ENCODE assay signal across 8 cellular contexts in the genomic region with DNA sequence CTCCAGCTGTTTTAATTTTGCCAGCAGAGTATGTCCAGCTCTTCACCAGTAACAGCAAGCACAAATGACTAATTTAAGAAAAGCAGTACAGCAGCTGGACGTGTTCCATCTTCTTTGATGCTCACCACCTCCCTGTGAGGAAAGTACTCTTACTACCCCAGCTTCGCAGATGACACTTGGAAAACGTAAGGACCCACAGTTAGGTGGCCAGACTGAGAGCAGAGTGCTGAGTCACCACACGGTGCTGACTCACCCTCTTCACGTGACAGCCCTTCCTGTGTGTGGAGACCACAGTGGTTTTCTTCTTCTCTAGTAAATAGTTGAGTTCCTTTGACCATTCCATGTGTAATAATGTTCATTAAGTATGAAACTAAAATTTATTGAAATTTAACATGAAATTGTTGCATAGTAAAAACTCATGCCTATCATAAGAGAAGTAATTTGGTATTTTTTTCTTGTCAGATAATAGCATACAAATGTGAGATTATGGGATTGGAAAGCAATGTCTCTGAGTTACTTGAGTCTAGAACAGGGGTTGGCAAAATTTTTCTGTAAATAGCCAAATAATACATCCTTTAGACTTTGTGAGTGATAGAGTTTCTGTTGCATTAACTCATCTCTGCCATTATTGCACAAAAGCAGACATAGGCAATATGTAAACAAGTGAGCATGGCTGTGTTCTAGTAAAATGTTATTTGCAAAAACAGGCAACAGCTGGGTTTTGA.
DNase-seq lines count a peak whose midpoint lies in the region; ATAC-seq and TF ChIP-seq lines count a peak whose summit lies in the region.

No MANE protein-coding gene starts in this region.

- no peak for TF ChIP-seq CTCF in activated B cell treated with CpG ODN at 0.5 μM for 24 hours (IDR thresholded peaks at IDR 0.05)

- CTCF ChIA-PET in activated B cell treated with CpG ODN at 0.5 μM for 24 hours (lab: Charles Lee): no interaction called here

- DNase-seq in NCI-H2171 treated with DMSO at 0.1 percent for 48 hours (lab: John Stamatoyannopoulos, UW) (peak; percentile 79), NCI-H2171 (lab: John Stamatoyannopoulos, UW) (no peak), NCI-H2029 (lab: John Stamatoyannopoulos, UW) (peak; percentile 61), activated B cell treated with CpG ODN at 0.5 μM for 24 hours (no peak), left lobe of liver (ENCODE audit: low spot score) (peak; percentile 69)
- DNase-seq in central memory CD8-positive, alpha-beta T cell (ENCODE audit: low spot score in 2 of 2): peak in 1 of 2 donors; percentile 51
- peak; percentile 73 for DNase-seq in stimulated activated CD4-positive, alpha-beta T cell treated with anti-CD3 and anti-CD28 coated beads, Interleukin-4, amount 100 ng/mL, for 24 hours

- ATAC-seq in HG02798 (IDR thresholded peaks at IDR 0.05; ENCODE audit: poor library complexity, unreplicated experiment): peak; percentile 99
- peak; percentile 85 for ATAC-seq in activated B cell treated with CpG ODN at 0.5 μM for 24 hours (ENCODE audit: low read depth)
- peak; percentile 98 for ATAC-seq in central memory CD8-positive, alpha-beta T cell (replicated peaks; ENCODE audit: extremely low read depth, poor library complexity, severe bottlenecking)
- ATAC-seq in left lobe of liver: peak; percentile 77

- POLR2A ChIA-PET in activated B cell treated with CpG ODN at 0.5 μM for 24 hours (lab: Charles Lee): no interaction called here

- H3K4me1 Mint-ChIP-seq in activated B cell treated with CpG ODN at 0.5 μM for 24 hours: peaks cover 12% of the 10 kb centered on the region
- H3K4me1 Mint-ChIP-seq in central memory CD8-positive, alpha-beta T cell: peaks cover 36% of the 10 kb centered on the region

- H3K36me3 Mint-ChIP-seq in activated B cell treated with CpG ODN at 0.5 μM for 24 hours (ENCODE audit: low read depth): peaks cover 8% of the 10 kb centered on the region
- peaks cover 4% of the 10 kb centered on the region for H3K36me3 Mint-ChIP-seq in central memory CD8-positive, alpha-beta T cell (ENCODE audit: insufficient read depth)

- H3K27ac Mint-ChIP-seq in activated B cell treated with CpG ODN at 0.5 μM for 24 hours: peak overlapping the region; percentile 21
- peak overlapping the region; percentile 80 for H3K27ac Mint-ChIP-seq in central memory CD8-positive, alpha-beta T cell (ENCODE audit: low read depth)

- intact Hi-C loops in activated B cell treated with CpG ODN at 0.5 μM for 24 hours (cut with micrococcal nuclease): no loop called here

- no peaks in the 10 kb centered on the region for H3K27me3 Mint-ChIP-seq in activated B cell treated with CpG ODN at 0.5 μM for 24 hours
- no peaks in the 10 kb centered on the region for H3K27me3 Mint-ChIP-seq in central memory CD8-positive, alpha-beta T cell

- no peaks in the 10 kb centered on the region for H3K9me3 Mint-ChIP-seq in activated B cell treated with CpG ODN at 0.5 μM for 24 hours
- no peaks in the 10 kb centered on the region for H3K9me3 Mint-ChIP-seq in central memory CD8-positive, alpha-beta T cell

- no peak overlapping the region for H3K4me3 Mint-ChIP-seq in activated B cell treated with CpG ODN at 0.5 μM for 24 hours
- H3K4me3 Mint-ChIP-seq in central memory CD8-positive, alpha-beta T cell: peak overlapping the region; percentile 64

Comparison
In these comparisons a context has a peak if more than half of its experiments do, and no peak if none do; other contexts are left out.
1. DNase-seq: peak in NCI-H2171 treated with DMSO at 0.1 percent for 48 hours (single experiment), NCI-H2029 (single experiment), left lobe of liver (single experiment) and stimulated activated CD4-positive, alpha-beta T cell treated with anti-CD3 and anti-CD28 coated beads, Interleukin-4, amount 100 ng/mL, for 24 hours (single experiment); none in NCI-H2171 (single experiment) and activated B cell treated with CpG ODN at 0.5 μM for 24 hours (single experiment).
2. Peak in every context shown above with its lines, with median percentiles within 50 percentile points of each other: ATAC-seq.